Comparison of ENCODE assay signal across 24 cellular contexts in the genomic region with DNA sequence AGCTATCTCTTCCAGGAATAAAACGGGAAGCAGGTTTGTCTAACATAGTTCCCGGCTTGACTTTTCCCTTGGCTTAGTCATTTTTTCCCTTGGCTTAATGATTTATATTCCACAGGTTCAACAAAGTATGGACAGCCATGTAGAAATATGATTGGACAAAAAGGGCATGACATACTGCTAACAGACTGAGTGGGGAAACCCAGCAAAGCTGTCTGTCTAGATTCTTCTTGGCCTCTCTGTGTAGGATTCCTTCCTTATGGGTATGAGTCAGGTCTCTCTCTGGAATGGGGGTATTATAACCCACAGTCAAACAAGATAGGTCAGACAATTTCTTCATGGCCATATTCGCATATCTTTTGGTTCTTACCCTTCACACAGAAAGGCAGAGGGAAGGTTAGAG. TPM values are rescaled to one million over a fixed set of nuclear protein-coding genes. Genes with fewer than 3 reads are reported as not detected.
A peak's percentile ranks its signal among the peaks of the same experiment; 100 is the strongest.
DNase-seq lines count a peak whose midpoint lies in the region; ATAC-seq and TF ChIP-seq lines count a peak whose summit lies in the region.
"Had no signal": no experiment of that assay in that cellular context is flagged by ENCODE, and none has a peak within 500 bp of the region (broad histone marks: within the 10 kb centered on the region; RNA-seq: fewer than 3 reads in every experiment).

No MANE protein-coding gene starts in this region.

- H3K27ac ChIP-seq in mammary epithelial cell (ENCODE audit: insufficient read depth, low read depth, low read length) (no peak overlapping the region), breast epithelium (no peak overlapping the region), sigmoid colon (no peak overlapping the region)
- H3K27ac ChIP-seq: thyroid gland had no signal

- CTCF ChIA-PET in mammary epithelial cell (lab: Charles Lee; ENCODE audit: low non-redundant PET) = no interaction called here

- H2AFZ ChIP-seq in mammary epithelial cell (ENCODE audit: low read depth, low read length) = no peak overlapping the region

- ATAC-seq in HG03378 (IDR thresholded peaks at IDR 0.05; ENCODE audit: unreplicated experiment) = no peak
- no peak for ATAC-seq in GM21528 (IDR thresholded peaks at IDR 0.05; ENCODE audit: low FRiP score, unreplicated experiment)
- ATAC-seq: activated CD8-positive, alpha-beta T cell treated with anti-CD3 and anti-CD28 coated beads, Interleukin-2, amount 10 ng/mL, durations not matched to agents 7 days and 5 days; left cardiac atrium; naive thymus-derived CD4-positive, alpha-beta T cell had no signal

- H3K9ac ChIP-seq in mammary epithelial cell (ENCODE audit: insufficient read depth, low read length) = no peak overlapping the region

- peak; percentile 57 for DNase-seq in mammary epithelial cell
- no peak for DNase-seq in breast epithelium (ENCODE audit: low spot score in 2 of 2)
- DNase-seq in choroid plexus epithelial cell (ENCODE audit: low read depth) = peak; percentile 53
- DNase-seq in iris pigment epithelial cell (ENCODE audit: low read depth) = peak; percentile 80
- DNase-seq in sigmoid colon = no peak
- DNase-seq in NAMALWA (ENCODE audit: low spot score) = no peak
- DNase-seq: activated CD4-positive, CD25-positive, alpha-beta regulatory T cell treated with anti-CD3 and anti-CD28 coated beads, Interleukin-2, amount 50 U/mL, for 72 hours; activated CD8-positive, alpha-beta T cell treated with anti-CD3 and anti-CD28 coated beads, Interleukin-2, amount 10 ng/mL, durations not matched to agents 7 days and 5 days; activated gamma-delta T cell; anterior cingulate cortex; BE2C; erythroblast; glutamatergic neuron; KBM-7; left cardiac atrium; mesendoderm; naive thymus-derived CD4-positive, alpha-beta T cell; NCI-H146; NCI-H2171; stimulated activated CD4-positive, alpha-beta T cell treated with anti-CD3 and anti-CD28 coated beads, Interleukin-12 subunit alpha, Interleukin-12 subunit beta, amount 100 ng/mL, for 4 hours; thyroid gland had no signal

- H3K4me3 ChIP-seq in mammary epithelial cell (replicated peaks in 1 of 3; ENCODE audit: insufficient read depth in 1 of 3, low read depth in 2 of 3, low read length in 3 of 3) (no peak overlapping the region), breast epithelium (no peak overlapping the region), choroid plexus epithelial cell (ENCODE audit: low read depth, low read length) (no peak overlapping the region), sigmoid colon (no peak overlapping the region)
- H3K4me3 ChIP-seq: thyroid gland had no signal

- H3K4me1 ChIP-seq in mammary epithelial cell (ENCODE audit: insufficient read depth, low read length) = peaks cover 10% of the 10 kb centered on the region
- H3K4me1 ChIP-seq in breast epithelium = no peaks in the 10 kb centered on the region
- H3K4me1 ChIP-seq in sigmoid colon = peaks cover 0 to 6% (median 5%) of the 10 kb centered on the region in 4 donors
- H3K4me1 ChIP-seq: BE2C, thyroid gland had no signal

- no TSS peak for BruUV-seq in mammary epithelial cell (replicated peaks; lab: Mats Ljungman, UMichigan)

- H3K27me3 ChIP-seq in mammary epithelial cell (ENCODE audit: insufficient read depth, low read length) (no peaks in the 10 kb centered on the region), breast epithelium (no peaks in the 10 kb centered on the region), sigmoid colon (no peaks in the 10 kb centered on the region)
- H3K27me3 ChIP-seq: thyroid gland had no signal

- H3K79me2 ChIP-seq in mammary epithelial cell (ENCODE audit: insufficient read depth, low read length) = peaks cover 8% of the 10 kb centered on the region

- H3K36me3 ChIP-seq in mammary epithelial cell (ENCODE audit: insufficient read depth, low read length) (no peaks in the 10 kb centered on the region), breast epithelium (no peaks in the 10 kb centered on the region), sigmoid colon (no peaks in the 10 kb centered on the region)
- H3K36me3 ChIP-seq: BE2C, thyroid gland had no signal

- no peak overlapping the region for H3K4me2 ChIP-seq in mammary epithelial cell (ENCODE audit: insufficient read depth, low read depth, low read length)

- TF ChIP-seq CTCF in mammary epithelial cell (conservative IDR thresholded peaks at IDR 0.05 in 1 of 2, IDR thresholded peaks at IDR 0.05 in 1 of 2; ENCODE audit: extremely low read depth in 1 of 2, insufficient read depth in 1 of 2, low read depth in 1 of 2, low read length in 2 of 2) (no peak), breast epithelium (IDR thresholded peaks at IDR 0.05) (no peak), choroid plexus epithelial cell (conservative IDR thresholded peaks at IDR 0.05; ENCODE audit: low read depth, low read length) (no peak), sigmoid colon (IDR thresholded peaks at IDR 0.05) (no peak)

- H3K9me3 ChIP-seq in mammary epithelial cell (replicated peaks; ENCODE audit: insufficient read depth, low read length) (no peaks in the 10 kb centered on the region), breast epithelium (no peaks in the 10 kb centered on the region), sigmoid colon (no peaks in the 10 kb centered on the region)
- H3K9me3 ChIP-seq: BE2C, thyroid gland had no signal

- intact Hi-C loops in mammary epithelial cell (cut with micrococcal nuclease) (no loop called here), breast epithelium (cut with DNase I; ENCODE audit: low total_unique reads) (no loop called here), sigmoid colon (cut with DNase I) (no loop called here)

- 100% methylated on average over 3 of the region's 3 CpGs for WGBS in mammary epithelial cell (ENCODE audit: low coverage, missing lambda C conversion rate)
- WGBS in sigmoid colon, 2 donors = 37 to 43% methylated on average over 3 of the region's 3 CpGs

- no peak for TF ChIP-seq EP300 in sigmoid colon (IDR thresholded peaks at IDR 0.05)

- in situ Hi-C loops in mammary epithelial cell (cut with MboI; ENCODE audit: low sequenced_read_pairs in 2 of 2) = loop anchor here (10.0 to 25.0 kb wide), 6 partner anchors 242 to 559 kb away; a partner anchor contains a TSS

- TF ChIP-seq POLR2A in breast epithelium (IDR thresholded peaks at IDR 0.05) = no peak
- no peak for TF ChIP-seq POLR2A in sigmoid colon (IDR thresholded peaks at IDR 0.05)

- dilution Hi-C loops in mammary epithelial cell (cut with HindIII; ENCODE audit: low sequenced_read_pairs) = no loop called here

- H4K20me1 ChIP-seq in mammary epithelial cell (ENCODE audit: insufficient read depth, low read length) = no peaks in the 10 kb centered on the region

RNA-seq across cellular contexts. Expression of a gene that starts 5.7 kb away (rescaled TPM):
- total RNA-seq in mammary epithelial cell = 10 to 100 TPM; 51.5 to 96.9 TPM
- 59.0 TPM for polyA plus RNA-seq in mammary epithelial cell
- polyA minus RNA-seq in mammary epithelial cell = 52.6 TPM
- total RNA-seq in breast epithelium = 10 to 100 TPM; 20.8 to 40.2 (median 29.5) TPM
- total RNA-seq in sigmoid colon = 10 to 100 TPM; 19.9 to 28.5 (median 23.7) TPM
- polyA plus RNA-seq in sigmoid colon = 10 to 100 TPM in 1 of 3 donors, 1 to 10 TPM in 2; 7.6 to 13.5 (median 7.8) TPM
- total RNA-seq: A172 had no signal

Comparison
In these comparisons a context has a peak if more than half of its experiments do, and no peak if none do; other contexts are left out.
1. DNase-seq: peak in mammary epithelial cell (single experiment), choroid plexus epithelial cell (single experiment) and iris pigment epithelial cell (single experiment); none in breast epithelium (0 of 2), sigmoid colon (single experiment) and NAMALWA (single experiment).